In genomic region chr5:40796487-40796889, GRCh38 we compare ENCODE assay signal across 8 cellular contexts. TPM values are rescaled to one million over a fixed set of nuclear protein-coding genes. Genes with fewer than 3 reads are reported as not detected.
DNase-seq lines count a peak whose midpoint lies in the region; ATAC-seq, FAIRE-seq and TF ChIP-seq lines count a peak whose summit lies in the region.

No MANE protein-coding gene starts in this region.

- no peak for FAIRE-seq in RCC 7860 (lab: Jason Lieb, UNC)

- no peak overlapping the region for H3K27ac ChIP-seq in brain microvascular endothelial cell

- in situ Hi-C loops in brain microvascular endothelial cell (cut with HindIII; ENCODE audit: low pct_ligation_motif_present, low sequenced_read_pairs): no loop called here

- H3K27ac Mint-ChIP-seq in IgD-negative memory B cell: peak overlapping the region in 1 of 3 donors; percentile 27

- intact Hi-C loops in mucosa of descending colon (cut with DNase I, micrococcal nuclease): no loop called here

- H3K27me3 ChIP-seq in brain microvascular endothelial cell (replicated peaks): no peaks in the 10 kb centered on the region

- H3K36me3 ChIP-seq in brain microvascular endothelial cell (replicated peaks): peaks cover 3% of the 10 kb centered on the region
- H3K36me3 ChIP-seq in mucosa of descending colon (ENCODE audit: low read depth): no peaks in the 10 kb centered on the region

- H3K27me3 Mint-ChIP-seq in IgD-negative memory B cell: no peaks in the 10 kb centered on the region

- peaks cover 33% of the 10 kb centered on the region for H3K4me1 ChIP-seq in mucosa of descending colon (ENCODE audit: low read depth)

- H3K9me3 ChIP-seq in mucosa of descending colon: no peaks in the 10 kb centered on the region

- DNase-seq in AG08395 (ENCODE audit: low spot score) (peak; percentile 38), brain microvascular endothelial cell (no peak), mucosa of descending colon (no peak), ureter (ENCODE audit: low spot score) (no peak), RCC 7860 (ENCODE audit: low spot score) (no peak), NCI-H1417 (lab: John Stamatoyannopoulos, UW) (no peak)
- no peak for DNase-seq in activated effector memory CD4-positive, alpha-beta T cell treated with anti-CD3 and anti-CD28 coated beads, Interleukin-2, amount 50 U/mL, for 16 hours

- peak; percentile 11 for ATAC-seq in mucosa of descending colon

- no peak for TF ChIP-seq CTCF in brain microvascular endothelial cell (IDR thresholded peaks at IDR 0.05; ENCODE audit: low read depth, low read length, missing control alignments)
- TF ChIP-seq CTCF in mucosa of descending colon (IDR thresholded peaks at IDR 0.05): no peak

- H3K36me3 Mint-ChIP-seq in IgD-negative memory B cell: peaks cover 2% of the 10 kb centered on the region

- peaks cover 31 to 46% (median 42%) of the 10 kb centered on the region in 3 donors for H3K4me1 Mint-ChIP-seq in IgD-negative memory B cell

- H3K4me3 Mint-ChIP-seq in IgD-negative memory B cell: peak overlapping the region; percentile 36 to 98 (median 94)

- no peaks in the 10 kb centered on the region for H3K9me3 Mint-ChIP-seq in IgD-negative memory B cell

- H3K4me3 ChIP-seq in brain microvascular endothelial cell (ENCODE audit: low read depth, low read length) (peak overlapping the region; percentile 91), mucosa of descending colon (no peak overlapping the region)

RNA-seq across cellular contexts. Expression of gene PRKAA1, which starts 1.7 kb away (rescaled TPM):
- polyA plus RNA-seq in IgD-negative memory B cell: 35.7 TPM
- total RNA-seq in mucosa of descending colon (100 to 1,000 TPM in 1 of 3 donors, 10 to 100 TPM in 2; 89.7 to 111 (median 97.9) TPM), ureter (114 TPM)

RNA-seq across cellular contexts. Expression of gene RPL37, which starts 38.5 kb away (rescaled TPM):
- polyA plus RNA-seq in IgD-negative memory B cell: 2,785 TPM
- total RNA-seq in mucosa of descending colon: 100 to 1,000 TPM; 785 to 853 (median 837) TPM
- total RNA-seq in ureter: 1,647 TPM

RNA-seq across cellular contexts. Expression of gene TTC33, which starts 40.7 kb away (rescaled TPM):
- polyA plus RNA-seq in IgD-negative memory B cell: 14.5 TPM
- total RNA-seq in mucosa of descending colon (10 to 100 TPM; 15.1 to 22.6 (median 17.2) TPM), ureter (12.6 TPM)

RNA-seq across cellular contexts. Expression of gene CARD6, which starts 44.7 kb away (rescaled TPM):
- polyA plus RNA-seq in IgD-negative memory B cell: 0.93 TPM
- total RNA-seq in mucosa of descending colon (1 to 10 TPM; 1.7 to 6.3 (median 3.5) TPM), ureter (17.1 TPM)
